ENCODE assay signal across 8 cellular contexts in the genomic region with DNA sequence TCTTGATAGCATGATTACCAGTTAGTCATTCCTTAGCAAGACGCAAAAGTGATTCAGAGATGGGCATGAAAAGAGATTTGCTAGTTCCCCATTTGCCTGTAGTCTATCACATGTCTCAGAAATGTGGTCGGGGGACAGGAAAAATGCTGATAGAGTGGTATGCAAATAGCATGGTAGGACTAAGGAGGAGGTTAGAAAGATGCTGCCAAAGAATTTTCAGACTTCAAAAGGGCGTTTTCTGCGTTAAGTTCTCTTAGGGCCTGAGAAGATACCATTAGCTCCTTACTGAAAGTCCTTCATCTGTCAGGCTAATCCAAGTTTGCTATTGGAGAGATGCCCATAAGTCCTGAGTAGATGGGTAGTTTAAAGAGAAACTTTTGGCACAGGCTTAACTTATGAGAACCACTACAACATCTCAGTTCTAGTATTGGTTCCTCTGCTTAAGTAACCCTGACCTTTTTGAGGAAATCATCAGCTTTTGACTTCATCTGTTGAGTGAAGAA. TPM values are rescaled to one million over a fixed set of nuclear protein-coding genes. Genes with fewer than 3 reads are reported as not detected.
DNase-seq lines count a peak whose midpoint lies in the region; ATAC-seq, FAIRE-seq and TF ChIP-seq lines count a peak whose summit lies in the region.
"Had no signal": no experiment of that assay in that cellular context is flagged by ENCODE, and none has a peak within 500 bp of the region (broad histone marks: within the 10 kb centered on the region; RNA-seq: fewer than 3 reads in every experiment).

No MANE protein-coding gene starts in this region.

- FAIRE-seq in endothelial cell of umbilical vein (lab: Jason Lieb, UNC), result peak; percentile 12

- TF ChIP-seq POLR2A in endothelial cell of umbilical vein (IDR thresholded peaks at IDR 0.05; ENCODE audit: low read depth, low read length), result peak; percentile 22

- intact Hi-C loops in endothelial cell of umbilical vein (cut with micrococcal nuclease), result loop anchor here (5.0 kb wide), 1 partner anchor 390 kb away; a partner anchor contains a TSS

- H3K4me2 ChIP-seq in endothelial cell of umbilical vein (ENCODE audit: insufficient read depth, low read length), result peak overlapping the region; percentile 96

- H3K9me1 ChIP-seq in endothelial cell of umbilical vein (replicated peaks; ENCODE audit: control insufficient read depth, extremely low read depth, insufficient read depth, low read length), result no peaks in the 10 kb centered on the region

- H3K9ac ChIP-seq in endothelial cell of umbilical vein (replicated peaks; ENCODE audit: extremely low read depth, insufficient read depth, low read length), result no peak overlapping the region
- H3K9ac ChIP-seq in subcutaneous abdominal adipose tissue (ENCODE audit: low read length in 5 of 5), result no peak overlapping the region

- no peak for TF ChIP-seq CTCF in endothelial cell of umbilical vein (IDR thresholded peaks at IDR 0.05; ENCODE audit: extremely low read depth in 1 of 2, insufficient read depth in 1 of 2, low read depth in 1 of 2, low read length in 2 of 2)

- H3K4me1 ChIP-seq in endothelial cell of umbilical vein (ENCODE audit: control insufficient read depth, extremely low read depth, insufficient read depth, low read length) (peaks cover 67% of the 10 kb centered on the region), subcutaneous abdominal adipose tissue (ENCODE audit: control insufficient read depth in 5 of 5, insufficient read depth in 5 of 5, low read length in 5 of 5) (peaks cover 0 to 59% (median 30%) of the 10 kb centered on the region in 5 donors)

- H3K27ac ChIP-seq in endothelial cell of umbilical vein (ENCODE audit: insufficient read depth, low read depth, low read length), result peak overlapping the region; percentile 97
- peak overlapping the region; percentile 85 for H3K27ac ChIP-seq in subcutaneous abdominal adipose tissue (ENCODE audit: low read depth, low read length)

- CTCF ChIA-PET in endothelial cell of umbilical vein (lab: Charles Lee), result interaction anchor here (1.4 kb wide), 1 partner anchor 60 kb away, joined by 3 read pairs; no protein-coding TSS in a partner anchor

- no TSS peak for BruUV-seq in endothelial cell of umbilical vein (replicated peaks; lab: Mats Ljungman, UMichigan)

- peak overlapping the region in 2 of 3 experiments; percentile 54 to 100 for H3K4me3 ChIP-seq in endothelial cell of umbilical vein (replicated peaks in 1 of 3; ENCODE audit: insufficient read depth in 1 of 3, low read depth in 1 of 3, low read length in 3 of 3)
- peak overlapping the region in 3 of 5 donors; percentile 70 to 89 (median 71) for H3K4me3 ChIP-seq in subcutaneous abdominal adipose tissue (ENCODE audit: low read depth in 1 of 5, low read length in 5 of 5)

- DNase-seq in endothelial cell of umbilical vein (ENCODE audit: low read depth, low spot score) (peak; percentile 35), NCI-H1930 (lab: John Stamatoyannopoulos, UW) (no peak), glomerular visceral epithelial cell (ENCODE audit: extremely low spot score) (no peak), cerebellar cortex (ENCODE audit: low spot score) (no peak)
- DNase-seq: activated CD4-positive, alpha-beta T cell treated with anti-CD3 and anti-CD28 coated beads for 48 hours had no signal

- peaks cover 3% of the 10 kb centered on the region for H4K20me1 ChIP-seq in endothelial cell of umbilical vein (replicated peaks; ENCODE audit: control insufficient read depth, extremely low read depth, insufficient read depth, low read length)

- ATAC-seq in GM19395 (IDR thresholded peaks at IDR 0.05; ENCODE audit: unreplicated experiment) (peak; percentile 88), HG03095 (IDR thresholded peaks at IDR 0.05; ENCODE audit: unreplicated experiment) (peak; percentile 79)

- H3K9me3 ChIP-seq in endothelial cell of umbilical vein (replicated peaks; ENCODE audit: control insufficient read depth, insufficient read depth, low read length) (no peaks in the 10 kb centered on the region), subcutaneous abdominal adipose tissue (ENCODE audit: control insufficient read depth in 5 of 5, low read length in 5 of 5) (no peaks in the 10 kb centered on the region)

- H3K27me3 ChIP-seq in endothelial cell of umbilical vein (ENCODE audit: control insufficient read depth in 2 of 2, insufficient read depth in 2 of 2, low read length in 2 of 2) (no peaks in the 10 kb centered on the region), subcutaneous abdominal adipose tissue (ENCODE audit: control insufficient read depth in 5 of 5, insufficient read depth in 4 of 5, low read length in 5 of 5) (no peaks in the 10 kb centered on the region)

- H3K79me2 ChIP-seq in endothelial cell of umbilical vein (ENCODE audit: control insufficient read depth, insufficient read depth, low read length), result peaks cover 73% of the 10 kb centered on the region

- dilution Hi-C loops in endothelial cell of umbilical vein (cut with MboI; ENCODE audit: extremely low pct_ligation_motif_present, low sequenced_read_pairs), result no loop called here

- no peak overlapping the region for H2AFZ ChIP-seq in endothelial cell of umbilical vein (ENCODE audit: low read depth, low read length)

- H3K36me3 ChIP-seq in endothelial cell of umbilical vein (ENCODE audit: control insufficient read depth in 2 of 2, extremely low read depth in 1 of 2, insufficient read depth in 2 of 2, low read length in 2 of 2) (peaks cover 4 to 10% of the 10 kb centered on the region in 2 experiments), subcutaneous abdominal adipose tissue (ENCODE audit: control insufficient read depth in 5 of 5, insufficient read depth in 5 of 5, low read length in 5 of 5) (peaks cover 0 to 3% (median 0%) of the 10 kb centered on the region in 5 donors)

- POLR2A ChIA-PET in endothelial cell of umbilical vein (lab: Charles Lee), result interaction anchor here (0.7 to 3.0 kb wide), 3 partner anchors 12 to 60 kb away, joined by 3 to 7 read pairs (median 6); no protein-coding TSS in a partner anchor

TF ChIP-seq in endothelial cell of umbilical vein, 7 proteins besides CTCF, POLR2A, EP300 and RAD21:
- no peak for TF ChIP-seq MYC (IDR thresholded peaks at IDR 0.05; ENCODE audit: low read depth, low read length)
- TF ChIP-seq, protein P1, sequence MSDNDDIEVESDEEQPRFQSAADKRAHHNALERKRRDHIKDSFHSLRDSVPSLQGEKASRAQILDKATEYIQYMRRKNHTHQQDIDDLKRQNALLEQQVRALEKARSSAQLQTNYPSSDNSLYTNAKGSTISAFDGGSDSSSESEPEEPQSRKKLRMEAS (IDR thresholded peaks at IDR 0.05; ENCODE audit: insufficient read depth, insufficient read length), result no peak
- no peak for TF ChIP-seq POLR2AphosphoS5 (IDR thresholded peaks at IDR 0.05; ENCODE audit: insufficient read depth, low read depth, low read length)
- TF ChIP-seq FOS (IDR thresholded peaks at IDR 0.05; ENCODE audit: borderline replicate concordance, insufficient read depth, low read length), result no peak
- no peak for TF ChIP-seq JUN (IDR thresholded peaks at IDR 0.05; ENCODE audit: borderline replicate concordance, insufficient read depth, insufficient read length, low read depth)

RNA-seq across cellular contexts. Expression of a gene that starts 2.7 kb away (rescaled TPM):
- total RNA-seq in endothelial cell of umbilical vein, result 307 and 313 TPM in 2 replicates
- 136 and 148 TPM in 2 replicates for polyA plus RNA-seq in endothelial cell of umbilical vein
- polyA plus RNA-seq in endothelial cell of umbilical vein (2011; cell fraction: cytosol; rRNA removed), result 186 and 212 TPM in 2 replicates
- 346 and 400 TPM in 2 replicates for polyA plus RNA-seq in endothelial cell of umbilical vein (2011; cell fraction: nucleus; rRNA removed)
- 259 and 283 TPM in 2 replicates for polyA plus RNA-seq in endothelial cell of umbilical vein (2012)
- 325 and 347 TPM in 2 replicates for polyA minus RNA-seq in endothelial cell of umbilical vein
- polyA minus RNA-seq in endothelial cell of umbilical vein (2011; cell fraction: cytosol; rRNA and poly(A)+ RNA removed), result 28.8 TPM
- 320 and 528 TPM in 2 replicates for polyA minus RNA-seq in endothelial cell of umbilical vein (2011; cell fraction: nucleus; rRNA and poly(A)+ RNA removed)
